8 cellular contexts compared by ENCODE assay signal in the genomic region with DNA sequence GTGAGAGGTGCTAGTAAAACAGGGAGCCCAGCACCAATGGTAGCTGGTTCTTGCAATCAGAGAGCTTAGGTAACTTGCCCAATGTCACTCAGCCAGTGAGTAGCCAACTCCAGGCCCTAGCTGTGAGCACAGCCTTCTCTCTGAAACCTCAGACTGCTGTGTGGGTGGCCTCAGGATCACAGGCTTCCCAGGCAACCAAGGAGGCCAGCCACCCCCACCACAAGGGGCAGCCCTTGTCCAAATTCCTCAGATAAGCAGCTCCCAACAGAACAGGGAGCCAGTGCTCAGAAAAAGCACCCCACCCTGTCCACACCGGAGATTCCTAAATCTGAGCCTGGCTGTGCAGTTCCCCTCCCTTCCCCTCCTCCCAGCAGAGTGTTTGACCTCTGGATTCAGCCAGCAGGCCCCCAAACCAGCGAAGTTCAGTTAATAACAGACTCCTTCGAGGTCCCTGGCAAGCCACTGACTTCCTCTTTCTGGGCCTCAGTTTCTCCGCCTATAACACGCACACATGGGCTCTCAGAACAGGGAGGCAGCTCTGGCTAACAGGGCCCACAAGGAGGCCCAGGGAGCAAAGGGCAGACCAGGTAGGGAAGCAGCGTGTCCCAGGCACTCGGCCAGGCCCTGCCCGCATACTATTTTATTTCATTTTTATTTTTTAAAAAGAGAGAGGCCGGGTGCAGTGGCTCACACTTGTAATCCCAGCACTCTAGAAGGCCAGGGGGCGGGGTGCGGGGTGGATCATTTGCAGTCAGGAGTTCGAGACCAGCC. TPM values are rescaled to one million over a fixed set of nuclear protein-coding genes. Genes with fewer than 3 reads are reported as not detected.
A peak's percentile ranks its signal among the peaks of the same experiment; 100 is the strongest.
DNase-seq lines count a peak whose midpoint lies in the region; ATAC-seq and TF ChIP-seq lines count a peak whose summit lies in the region.

No MANE protein-coding gene starts in this region.

- H3K27me3 ChIP-seq in CD4-positive, alpha-beta memory T cell (ENCODE audit: insufficient read depth, low read length), result no peaks in the 10 kb centered on the region
- H3K27me3 ChIP-seq in IMR-90 (ENCODE audit: control insufficient read depth, insufficient read depth, low read length), result no peaks in the 10 kb centered on the region

- H2AK5ac ChIP-seq in IMR-90 (ENCODE audit: low read depth, low read length), result peak overlapping the region; percentile 56

- WGBS in IMR-90 (ENCODE audit: extremely low coverage in 2 of 2, insufficient read length in 1 of 2), 2 experiments, result 66% methylated on average over 7 of the region's 12 CpGs; no CpG with 5 or more reads in 1 of the 2 experiments

- H3K27ac Mint-ChIP-seq in CD4-positive, alpha-beta memory T cell, result peak overlapping the region; percentile 93 to 99 (median 97)
- H3K27ac Mint-ChIP-seq in stimulated activated naive CD8-positive, alpha-beta T cell treated with anti-CD3 and anti-CD28 coated beads, Interleukin-15, amount 100 ng/mL, for 72 hours, result peak overlapping the region; percentile 69 to 91

- no peak overlapping the region for H2BK120ac ChIP-seq in IMR-90 (ENCODE audit: low read depth, low read length)

- 0 out of 2 replicates have a peak, but pooled peaks have one; percentile 11 for TF ChIP-seq RAD21 in IMR-90 (IDR thresholded peaks at IDR 0.05; ENCODE audit: low read length)

- peaks cover 34 to 49% of the 10 kb centered on the region in 2 donors for H3K36me3 Mint-ChIP-seq in CD4-positive, alpha-beta memory T cell

- peak overlapping the region; percentile 78 for H3K27ac ChIP-seq in CD4-positive, alpha-beta memory T cell (ENCODE audit: low read depth, low read length)
- H3K27ac ChIP-seq in IMR-90 (ENCODE audit: insufficient read depth, low read length), result peak overlapping the region; percentile 19; the same call in 1 of the 2 replicates

- H3K4me1 ChIP-seq in CD4-positive, alpha-beta memory T cell (ENCODE audit: insufficient read depth, low read length), result peaks cover 69% of the 10 kb centered on the region
- H3K4me1 ChIP-seq in IMR-90 (ENCODE audit: control insufficient read depth, insufficient read depth, low read length), result peaks cover 34% of the 10 kb centered on the region

- H3K9me1 ChIP-seq in IMR-90 (ENCODE audit: insufficient read depth, low read length), result peaks cover 11% of the 10 kb centered on the region; the same call in 1 of the 2 replicates

- no peak; the same call in 1 of the 2 replicates for TF ChIP-seq CTCF in IMR-90 (conservative IDR thresholded peaks at IDR 0.05; ENCODE audit: low read depth, low read length)

- peak overlapping the region; percentile 24; the same call in 1 of the 2 replicates for H3K14ac ChIP-seq in IMR-90 (replicated peaks; ENCODE audit: low read depth, low read length)

- peak overlapping the region; percentile 32; the same call in 1 of the 2 replicates for H3K18ac ChIP-seq in IMR-90 (ENCODE audit: low read depth, low read length)

- ATAC-seq in IMR-90 (ENCODE audit: low read depth), result peak; percentile 21
- no peak for ATAC-seq in stimulated activated naive CD8-positive, alpha-beta T cell treated with anti-CD3 and anti-CD28 coated beads, Interleukin-15, amount 100 ng/mL, for 72 hours
- ATAC-seq in HG03457 (IDR thresholded peaks at IDR 0.05; ENCODE audit: unreplicated experiment), result no peak
- ATAC-seq in HG03520 (IDR thresholded peaks at IDR 0.05; ENCODE audit: unreplicated experiment), result no peak

- H4K20me1 ChIP-seq in IMR-90 (ENCODE audit: insufficient read depth, low read length), result peaks cover 70% of the 10 kb centered on the region

- H3K79me1 ChIP-seq in IMR-90 (ENCODE audit: low read depth in 1 of 2, low read length in 2 of 2), result peaks cover 24 to 73% of the 10 kb centered on the region in 2 experiments

- peak overlapping the region; percentile 48 for H3K9ac ChIP-seq in IMR-90 (ENCODE audit: low read depth, low read length)

- intact Hi-C loops in CD4-positive, alpha-beta memory T cell (cut with micrococcal nuclease), result no loop called here
- intact Hi-C loops in IMR-90 (cut with micrococcal nuclease), result no loop called here

- peak overlapping the region; percentile 44 for H4K91ac ChIP-seq in IMR-90 (ENCODE audit: insufficient read depth, low read depth, low read length)

- peaks cover 34 to 72% (median 47%) of the 10 kb centered on the region in 4 donors for H3K4me1 Mint-ChIP-seq in CD4-positive, alpha-beta memory T cell
- peaks cover 64% of the 10 kb centered on the region for H3K4me1 Mint-ChIP-seq in stimulated activated naive CD8-positive, alpha-beta T cell treated with anti-CD3 and anti-CD28 coated beads, Interleukin-15, amount 100 ng/mL, for 72 hours

- peak overlapping the region; percentile 59 for H3K4ac ChIP-seq in IMR-90 (ENCODE audit: low read depth, low read length)

- H3K9me3 Mint-ChIP-seq in CD4-positive, alpha-beta memory T cell, result no peaks in the 10 kb centered on the region
- no peaks in the 10 kb centered on the region for H3K9me3 Mint-ChIP-seq in stimulated activated naive CD8-positive, alpha-beta T cell treated with anti-CD3 and anti-CD28 coated beads, Interleukin-15, amount 100 ng/mL, for 72 hours

- H3K4me3 Mint-ChIP-seq in CD4-positive, alpha-beta memory T cell, result peak overlapping the region; percentile 92 to 98 (median 97)
- peak overlapping the region; percentile 85 to 92 for H3K4me3 Mint-ChIP-seq in stimulated activated naive CD8-positive, alpha-beta T cell treated with anti-CD3 and anti-CD28 coated beads, Interleukin-15, amount 100 ng/mL, for 72 hours

- H2AFZ ChIP-seq in IMR-90 (replicated peaks; ENCODE audit: low read length, poor library complexity), result peak overlapping the region; percentile 9

- peak overlapping the region in 1 of 2 experiments; percentile 65; a peak in 1 of 4 replicates for H4K8ac ChIP-seq in IMR-90 (ENCODE audit: low read depth in 2 of 2, low read length in 2 of 2)

- TF ChIP-seq POLR2A in IMR-90 (IDR thresholded peaks at IDR 0.05; ENCODE audit: low read depth, low read length), result no peak

- in situ Hi-C loops in IMR-90 (cut with MboI; ENCODE audit: low sequenced_read_pairs), result no loop called here

- H3K27me3 Mint-ChIP-seq in CD4-positive, alpha-beta memory T cell, result no peaks in the 10 kb centered on the region
- H3K27me3 Mint-ChIP-seq in stimulated activated naive CD8-positive, alpha-beta T cell treated with anti-CD3 and anti-CD28 coated beads, Interleukin-15, amount 100 ng/mL, for 72 hours, result no peaks in the 10 kb centered on the region

- H3K56ac ChIP-seq in IMR-90 (ENCODE audit: extremely low read depth, insufficient read depth, low read length), result no peak overlapping the region

- CTCF ChIA-PET in CD4-positive, alpha-beta memory T cell (lab: Charles Lee; ENCODE audit: partially characterized antibody), result interaction anchor here (1.2 to 17.5 kb wide), 9 partner anchors 15 to 56 kb away, joined by 3 to 182 read pairs (median 6); no protein-coding TSS in a partner anchor
- CTCF ChIA-PET in IMR-90 (lab: Yijun Ruan, JAX), result interaction anchor here (0.6 to 2.2 kb wide), 4 partner anchors 12 to 140 kb away, joined by 3 to 8 read pairs (median 4); no protein-coding TSS in a partner anchor

- H2BK5ac ChIP-seq in IMR-90 (ENCODE audit: low read depth, low read length, poor library complexity, severe bottlenecking), result peak overlapping the region; percentile 0

- peak overlapping the region; percentile 23; the same call in 1 of the 2 replicates for H3K23ac ChIP-seq in IMR-90 (ENCODE audit: low read depth, low read length)

- BruUV-seq in IMR-90 (replicated peaks; lab: Mats Ljungman, UMichigan), result no TSS peak

- H3K36me3 ChIP-seq in CD4-positive, alpha-beta memory T cell (ENCODE audit: insufficient read depth, low read length), result peaks cover 12% of the 10 kb centered on the region
- H3K36me3 ChIP-seq in IMR-90 (ENCODE audit: control insufficient read depth, insufficient read depth, low read length), result no peaks in the 10 kb centered on the region

- dilution Hi-C loops in IMR-90 (cut with HindIII; ENCODE audit: low sequenced_read_pairs, unreplicated experiment), result no loop called here

- H2BK15ac ChIP-seq in IMR-90 (ENCODE audit: low read depth, low read length), result no peak overlapping the region

- peak overlapping the region; percentile 77 for H2AK9ac ChIP-seq in IMR-90 (replicated peaks; ENCODE audit: low read depth, low read length, poor library complexity)

- H3K4me2 ChIP-seq in IMR-90 (ENCODE audit: low read depth, low read length), result peak overlapping the region; percentile 71

- no peaks in the 10 kb centered on the region for H3K9me3 ChIP-seq in CD4-positive, alpha-beta memory T cell (ENCODE audit: control insufficient read depth in 1 of 2, low read length in 2 of 2)
- H3K9me3 ChIP-seq in IMR-90 (ENCODE audit: control insufficient read depth, insufficient read depth, low read length), result no peaks in the 10 kb centered on the region

- POLR2A ChIA-PET in CD4-positive, alpha-beta memory T cell (lab: Charles Lee; ENCODE audit: partially characterized antibody), result interaction anchor here (0.7 to 36.2 kb wide), 15 partner anchors 8 to 199 kb away, joined by 3 to 1317 read pairs (median 6); a partner anchor contains a TSS
- POLR2A ChIA-PET in IMR-90 (lab: Charles Lee; ENCODE audit: unreplicated experiment), result interaction anchor here (0.9 kb wide), 1 partner anchor 122 kb away, joined by 3 read pairs; no protein-coding TSS in a partner anchor

- H3K4me3 ChIP-seq in CD4-positive, alpha-beta memory T cell (ENCODE audit: low read length in 2 of 2), result peak overlapping the region; percentile 72 to 92
- peak overlapping the region; percentile 0; the same call in 1 of the 2 replicates for H3K4me3 ChIP-seq in IMR-90 (ENCODE audit: insufficient read depth, low read depth, low read length)

- no peak for DNase-seq in CD4-positive, alpha-beta memory T cell
- DNase-seq in IMR-90 (peak; percentile 80), amniotic stem cell (lab: John Stamatoyannopoulos, UW) (peak; percentile 40), islet precursor cell (peak; percentile 91), SW 1271 (lab: John Stamatoyannopoulos, UW) (no peak)
- DNase-seq in stimulated activated naive CD8-positive, alpha-beta T cell treated with anti-CD3 and anti-CD28 coated beads, Interleukin-15, amount 100 ng/mL, for 72 hours, result no peak

- no peak overlapping the region for H2BK20ac ChIP-seq in IMR-90 (ENCODE audit: low read depth, low read length)

- H4K5ac ChIP-seq in IMR-90 (ENCODE audit: low read depth, low read length), result no peak overlapping the region

RNA-seq across cellular contexts. Expression of a gene that starts 2.7 kb away (rescaled TPM):
- 100 to 1,000 TPM; 516 to 550 TPM for total RNA-seq in CD4-positive, alpha-beta memory T cell
- 100 to 1,000 TPM in 1 of 2 donors, 10 to 100 TPM in 1; 95.4 to 205 TPM for polyA plus RNA-seq in CD4-positive, alpha-beta memory T cell
- 1.1 TPM in 2 replicates for total RNA-seq in IMR-90 (2012; rRNA removed)
- 17.5 and 23.2 TPM in 2 replicates for polyA plus RNA-seq in IMR-90 (2012; rRNA removed)
- 10.6 and 14.3 TPM in 2 replicates for polyA plus RNA-seq in IMR-90 (2012; cell fraction: cytosol; rRNA removed)
- 21.3 and 38.9 TPM in 2 replicates for polyA plus RNA-seq in IMR-90 (2012; cell fraction: nucleus; rRNA removed; ENCODE audit: low replicate concordance)

RNA-seq across cellular contexts. Expression of a gene that starts 40.4 kb away (rescaled TPM):
- 10 to 100 TPM; 37.0 to 39.7 TPM for total RNA-seq in CD4-positive, alpha-beta memory T cell
- 10 to 100 TPM; 41.0 to 43.1 TPM for polyA plus RNA-seq in CD4-positive, alpha-beta memory T cell
- total RNA-seq in IMR-90 (2012; rRNA removed), result 10.8 TPM in 2 replicates
- polyA plus RNA-seq in IMR-90 (2012; rRNA removed), result 60.6 and 60.9 TPM in 2 replicates
- polyA plus RNA-seq in IMR-90 (2012; cell fraction: cytosol; rRNA removed), result 40.8 and 52.3 TPM in 2 replicates
- polyA plus RNA-seq in IMR-90 (2012; cell fraction: nucleus; rRNA removed; ENCODE audit: low replicate concordance), result 40.3 and 50.7 TPM in 2 replicates

RNA-seq across cellular contexts. Expression of a gene that starts 47.5 kb away (rescaled TPM):
- 1 to 10 TPM in 1 of 2 experiments, under 1 TPM in 1; 0.72 to 1.8 TPM for total RNA-seq in CD4-positive, alpha-beta memory T cell
- under 1 TPM; 0.26 to 0.79 TPM for polyA plus RNA-seq in CD4-positive, alpha-beta memory T cell
- total RNA-seq in IMR-90 (2012; rRNA removed), result 0.28 and 0.36 TPM in 2 replicates
- polyA plus RNA-seq in IMR-90 (2012; rRNA removed), result 2.7 and 3.6 TPM in 2 replicates
- 2.5 and 3.4 TPM in 2 replicates for polyA plus RNA-seq in IMR-90 (2012; cell fraction: cytosol; rRNA removed)
- 22.0 and 36.8 TPM in 2 replicates for polyA plus RNA-seq in IMR-90 (2012; cell fraction: nucleus; rRNA removed; ENCODE audit: low replicate concordance)

Comparison
In these comparisons a context has a peak if more than half of its experiments do, and no peak if none do; other contexts are left out.
1. DNase-seq: peak in IMR-90 (single experiment), amniotic stem cell (single experiment) and islet precursor cell (single experiment); none in CD4-positive, alpha-beta memory T cell (0 of 5), stimulated activated naive CD8-positive, alpha-beta T cell treated with anti-CD3 and anti-CD28 coated beads, Interleukin-15, amount 100 ng/mL, for 72 hours (0 of 2) and SW 1271 (0 of 2).
2. RNA of a gene that starts 2.7 kb away (total RNA-seq): 516 to 550 TPM in CD4-positive, alpha-beta memory T cell; 1.1 TPM in IMR-90; every median in the first group is over 100 times any median in the second.